In the genomic region with DNA sequence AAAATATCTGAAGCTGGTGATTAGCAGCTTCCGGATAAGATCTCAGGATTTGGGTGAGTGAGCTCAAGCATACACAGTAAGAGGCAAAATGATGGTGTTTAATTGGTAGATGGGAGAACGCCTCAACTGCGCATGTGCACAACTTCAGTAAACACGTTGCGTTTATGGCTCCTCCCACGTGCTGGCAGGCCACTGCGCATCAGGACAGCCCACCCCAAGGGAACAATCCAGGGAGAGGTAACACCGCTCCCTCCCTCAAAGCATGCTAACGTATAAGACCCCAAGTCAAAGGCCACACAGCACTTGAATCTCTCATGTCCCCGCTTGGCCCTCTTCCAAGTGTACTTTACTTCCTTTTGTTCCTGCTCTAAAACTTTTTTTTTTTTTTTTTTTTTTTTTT, we compare ENCODE assay signal across 2 cellular contexts.
TF ChIP-seq lines count a peak whose summit lies in the region.

No MANE protein-coding gene starts in this region.

TF ChIP-seq in HepG2, 621 proteins besides CTCF, POLR2A, EP300 and RAD21:
- TF ChIP-seq, protein P1, sequence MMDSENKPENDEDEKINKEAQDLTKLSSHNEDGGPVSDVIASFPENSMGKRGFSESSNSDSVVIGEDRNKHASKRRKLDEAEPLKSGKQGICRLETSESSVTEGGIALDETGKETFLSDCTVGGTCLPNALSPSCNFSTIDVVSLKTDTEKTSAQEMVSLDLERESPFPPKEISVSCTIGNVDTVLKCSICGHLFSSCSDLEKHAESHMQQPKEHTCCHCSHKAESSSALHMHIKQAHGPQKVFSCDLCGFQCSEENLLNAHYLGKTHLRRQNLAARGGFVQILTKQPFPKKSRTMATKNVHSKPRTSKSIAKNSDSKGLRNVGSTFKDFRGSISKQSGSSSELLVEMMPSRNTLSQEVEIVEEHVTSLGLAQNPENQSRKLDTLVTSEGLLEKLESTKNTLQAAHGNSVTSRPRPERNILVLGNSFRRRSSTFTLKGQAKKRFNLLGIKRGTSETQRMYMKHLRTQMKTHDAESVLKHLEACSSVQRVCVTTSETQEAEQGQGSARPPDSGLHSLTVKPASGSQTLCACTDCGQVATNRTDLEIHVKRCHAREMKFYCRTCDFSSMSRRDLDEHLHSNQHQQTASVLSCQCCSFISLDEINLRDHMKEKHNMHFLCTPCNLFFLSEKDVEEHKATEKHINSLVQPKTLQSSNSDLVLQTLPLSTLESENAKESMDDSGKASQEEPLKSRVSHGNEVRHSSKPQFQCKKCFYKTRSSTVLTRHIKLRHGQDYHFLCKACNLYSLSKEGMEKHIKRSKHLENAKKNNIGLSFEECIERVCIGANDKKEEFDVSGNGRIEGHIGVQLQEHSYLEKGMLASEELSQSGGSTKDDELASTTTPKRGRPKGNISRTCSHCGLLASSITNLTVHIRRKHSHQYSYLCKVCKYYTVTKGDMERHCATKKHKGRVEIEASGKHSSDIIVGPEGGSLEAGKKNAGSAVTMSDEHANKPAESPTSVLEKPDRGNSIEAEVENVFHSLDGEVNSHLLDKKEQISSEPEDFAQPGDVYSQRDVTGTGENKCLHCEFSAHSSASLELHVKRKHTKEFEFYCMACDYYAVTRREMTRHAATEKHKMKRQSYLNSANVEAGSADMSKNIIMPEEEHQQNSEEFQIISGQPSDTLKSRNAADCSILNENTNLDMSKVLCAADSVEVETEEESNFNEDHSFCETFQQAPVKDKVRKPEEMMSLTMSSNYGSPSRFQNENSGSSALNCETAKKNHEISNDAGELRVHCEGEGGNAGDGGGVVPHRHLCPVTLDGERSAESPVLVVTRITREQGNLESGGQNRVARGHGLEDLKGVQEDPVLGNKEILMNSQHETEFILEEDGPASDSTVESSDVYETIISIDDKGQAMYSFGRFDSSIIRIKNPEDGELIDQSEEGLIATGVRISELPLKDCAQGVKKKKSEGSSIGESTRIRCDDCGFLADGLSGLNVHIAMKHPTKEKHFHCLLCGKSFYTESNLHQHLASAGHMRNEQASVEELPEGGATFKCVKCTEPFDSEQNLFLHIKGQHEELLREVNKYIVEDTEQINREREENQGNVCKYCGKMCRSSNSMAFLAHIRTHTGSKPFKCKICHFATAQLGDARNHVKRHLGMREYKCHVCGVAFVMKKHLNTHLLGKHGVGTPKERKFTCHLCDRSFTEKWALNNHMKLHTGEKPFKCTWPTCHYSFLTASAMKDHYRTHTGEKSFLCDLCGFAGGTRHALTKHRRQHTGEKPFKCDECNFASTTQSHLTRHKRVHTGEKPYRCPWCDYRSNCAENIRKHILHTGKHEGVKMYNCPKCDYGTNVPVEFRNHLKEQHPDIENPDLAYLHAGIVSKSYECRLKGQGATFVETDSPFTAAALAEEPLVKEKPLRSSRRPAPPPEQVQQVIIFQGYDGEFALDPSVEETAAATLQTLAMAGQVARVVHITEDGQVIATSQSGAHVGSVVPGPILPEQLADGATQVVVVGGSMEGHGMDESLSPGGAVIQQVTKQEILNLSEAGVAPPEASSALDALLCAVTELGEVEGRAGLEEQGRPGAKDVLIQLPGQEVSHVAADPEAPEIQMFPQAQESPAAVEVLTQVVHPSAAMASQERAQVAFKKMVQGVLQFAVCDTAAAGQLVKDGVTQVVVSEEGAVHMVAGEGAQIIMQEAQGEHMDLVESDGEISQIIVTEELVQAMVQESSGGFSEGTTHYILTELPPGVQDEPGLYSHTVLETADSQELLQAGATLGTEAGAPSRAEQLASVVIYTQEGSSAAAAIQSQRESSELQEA (CRISPR knock-in tag; IDR thresholded peaks at IDR 0.05; ENCODE audit: not compliant biosample characterization): no peak
- TF ChIP-seq ZBTB20 (CRISPR knock-in tag; IDR thresholded peaks at IDR 0.05; ENCODE audit: borderline replicate concordance, low read depth) (no peak), ZNF674 (CRISPR knock-in tag; IDR thresholded peaks at IDR 0.05; ENCODE audit: low read depth) (no peak), SOX6 (IDR thresholded peaks at IDR 0.05) (no peak), SOX6 (CRISPR knock-in tag; IDR thresholded peaks at IDR 0.05) (no peak), JUNB (CRISPR knock-in tag; IDR thresholded peaks at IDR 0.05; ENCODE audit: borderline replicate concordance) (no peak), PHF21A (CRISPR knock-in tag; IDR thresholded peaks at IDR 0.05) (no peak)

TF ChIP-seq in H1, 55 proteins besides CTCF, POLR2A, EP300 and RAD21:
- TF ChIP-seq JUND (IDR thresholded peaks at IDR 0.05; ENCODE audit: low read length) (no peak), NANOG (IDR thresholded peaks at IDR 0.05; ENCODE audit: insufficient read depth, low read depth, low read length, poor library complexity, severe bottlenecking) (no peak), SIRT6 (IDR thresholded peaks at IDR 0.05; ENCODE audit: low read length) (no peak), SRF (IDR thresholded peaks at IDR 0.05; ENCODE audit: low read depth, low read length) (no peak)
